ENCODE assay signal across 1 cellular context in the genomic region with DNA sequence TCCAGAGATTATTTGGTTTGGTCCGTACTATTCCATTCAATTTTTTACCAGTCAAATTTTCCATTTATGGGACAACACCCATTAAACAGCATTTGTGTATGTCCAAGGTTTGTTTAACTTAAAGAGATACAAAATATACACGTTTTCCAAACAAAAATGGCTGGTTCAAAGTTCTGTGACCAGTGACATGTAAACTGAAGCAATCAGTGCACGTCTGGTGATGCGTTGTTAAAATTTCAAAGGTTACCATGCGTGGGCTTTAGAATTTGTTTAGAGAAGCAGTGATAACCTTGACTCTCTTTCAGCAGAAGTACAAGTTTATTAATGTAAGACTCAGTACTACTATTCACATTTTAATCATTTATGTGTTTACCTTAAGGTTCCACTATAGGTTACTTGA.
TF ChIP-seq lines count a peak whose summit lies in the region.

No MANE protein-coding gene starts in this region.

TF ChIP-seq in HepG2, 621 proteins besides CTCF, POLR2A, EP300 and RAD21 (continued from another document and continues in another):
- TF ChIP-seq MED1 (CRISPR knock-in tag; IDR thresholded peaks at IDR 0.05) (peak; percentile 100), PPARG (CRISPR knock-in tag; conservative IDR thresholded peaks at IDR 0.05) (peak; percentile 92), NAIF1 (CRISPR knock-in tag; IDR thresholded peaks at IDR 0.05; ENCODE audit: borderline replicate concordance) (no peak), ISL2 (CRISPR knock-in tag; IDR thresholded peaks at IDR 0.05) (peak; percentile 97), HOXA3 (CRISPR knock-in tag; IDR thresholded peaks at IDR 0.05) (peak; percentile 70; the same call in 1 of the 2 replicates), KDM4B (CRISPR knock-in tag; IDR thresholded peaks at IDR 0.05) (0 out of 2 replicates have a peak, but pooled peaks have one; percentile 42), ZNF615 (CRISPR knock-in tag; IDR thresholded peaks at IDR 0.05; ENCODE audit: borderline replicate concordance) (no peak), HNF4G (IDR thresholded peaks at IDR 0.05; ENCODE audit: borderline replicate concordance, low read depth, low read length) (peak; percentile 92), HNF4G (CRISPR knock-in tag; IDR thresholded peaks at IDR 0.05; ENCODE audit: borderline replicate concordance, low read depth) (peak; percentile 78; the same call in 1 of the 2 replicates), FOXO4 (CRISPR knock-in tag; conservative IDR thresholded peaks at IDR 0.05) (no peak), BORCS8-MEF2B (CRISPR knock-in tag; IDR thresholded peaks at IDR 0.05) (no peak), CAMTA2 (CRISPR knock-in tag; IDR thresholded peaks at IDR 0.05; ENCODE audit: borderline replicate concordance) (no peak), ZFP1 (CRISPR knock-in tag; IDR thresholded peaks at IDR 0.05) (peak; percentile 62; the same call in 1 of the 2 replicates), YY1 (IDR thresholded peaks at IDR 0.05; ENCODE audit: insufficient read depth, insufficient replicate concordance, low read depth, low read length) (peak; percentile 18), ZZZ3 (CRISPR knock-in tag; IDR thresholded peaks at IDR 0.05; ENCODE audit: borderline replicate concordance) (no peak), SP2 (CRISPR knock-in tag; IDR thresholded peaks at IDR 0.05) (no peak), CBX1 (IDR thresholded peaks at IDR 0.05; ENCODE audit: low read depth) (no peak), ZFYVE20 (CRISPR knock-in tag; IDR thresholded peaks at IDR 0.05; ENCODE audit: borderline replicate concordance, low read depth) (no peak), ZNF800 (CRISPR knock-in tag; IDR thresholded peaks at IDR 0.05) (no peak), ZNF251 (CRISPR knock-in tag; IDR thresholded peaks at IDR 0.05) (no peak), PAX8 (CRISPR knock-in tag; IDR thresholded peaks at IDR 0.05; ENCODE audit: borderline replicate concordance) (no peak), RARA (CRISPR knock-in tag; IDR thresholded peaks at IDR 0.05) (peak; percentile 84), ZNF761 (CRISPR knock-in tag; conservative IDR thresholded peaks at IDR 0.05) (no peak), MAFG (CRISPR knock-in tag; IDR thresholded peaks at IDR 0.05) (no peak), NR2C2 (CRISPR knock-in tag; IDR thresholded peaks at IDR 0.05; ENCODE audit: borderline replicate concordance) (peak; percentile 49; the same call in 1 of the 2 replicates), IKZF5 (CRISPR knock-in tag; IDR thresholded peaks at IDR 0.05) (peak; percentile 88), MED13 (CRISPR knock-in tag; IDR thresholded peaks at IDR 0.05) (peak; percentile 89; the same call in 1 of the 2 replicates), ZNF674 (CRISPR knock-in tag; IDR thresholded peaks at IDR 0.05; ENCODE audit: low read depth) (no peak), TFAP4 (IDR thresholded peaks at IDR 0.05; ENCODE audit: borderline replicate concordance, low read depth) (peak; percentile 42; the same call in 1 of the 2 replicates), PHF8 (CRISPR knock-in tag; IDR thresholded peaks at IDR 0.05) (no peak), ZNF3 (CRISPR knock-in tag; IDR thresholded peaks at IDR 0.05) (no peak), ZNF331 (CRISPR knock-in tag; IDR thresholded peaks at IDR 0.05) (peak; percentile 58; the same call in 1 of the 2 replicates), ZNF30 (CRISPR knock-in tag; IDR thresholded peaks at IDR 0.05) (no peak), NR2F2 (IDR thresholded peaks at IDR 0.05; ENCODE audit: borderline replicate concordance, low read depth) (peak; percentile 90), MEF2D (CRISPR knock-in tag; IDR thresholded peaks at IDR 0.05) (peak; percentile 94), LCORL (IDR thresholded peaks at IDR 0.05) (no peak), LCORL (CRISPR knock-in tag; IDR thresholded peaks at IDR 0.05) (peak; percentile 72; the same call in 1 of the 2 replicates), ELF4 (CRISPR knock-in tag; IDR thresholded peaks at IDR 0.05; ENCODE audit: borderline replicate concordance) (no peak), HDAC1 (CRISPR knock-in tag; IDR thresholded peaks at IDR 0.05) (peak; percentile 70), MTA3 (CRISPR knock-in tag; IDR thresholded peaks at IDR 0.05) (no peak), NFKBIZ (CRISPR knock-in tag; IDR thresholded peaks at IDR 0.05) (peak; percentile 78; the same call in 1 of the 2 replicates)
- TF ChIP-seq, protein P1, sequence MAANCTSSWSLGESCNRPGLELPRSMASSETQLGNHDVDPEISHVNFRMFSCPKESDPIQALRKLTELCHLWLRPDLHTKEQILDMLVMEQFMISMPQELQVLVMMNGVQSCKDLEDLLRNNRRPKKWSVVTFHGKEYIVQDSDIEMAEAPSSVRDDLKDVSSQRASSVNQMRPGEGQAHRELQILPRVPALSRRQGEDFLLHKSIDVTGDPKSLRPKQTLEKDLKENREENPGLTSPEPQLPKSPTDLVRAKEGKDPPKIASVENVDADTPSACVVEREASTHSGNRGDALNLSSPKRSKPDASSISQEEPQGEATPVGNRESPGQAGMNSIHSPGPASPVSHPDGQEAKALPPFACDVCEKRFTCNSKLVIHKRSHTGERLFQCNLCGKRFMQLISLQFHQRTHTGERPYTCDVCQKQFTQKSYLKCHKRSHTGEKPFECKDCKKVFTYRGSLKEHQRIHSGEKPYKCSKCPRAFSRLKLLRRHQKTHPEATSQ (CRISPR knock-in tag; IDR thresholded peaks at IDR 0.05; ENCODE audit: borderline replicate concordance) = no peak; the same call in 1 of the 2 replicates
- TF ChIP-seq, protein P2, sequence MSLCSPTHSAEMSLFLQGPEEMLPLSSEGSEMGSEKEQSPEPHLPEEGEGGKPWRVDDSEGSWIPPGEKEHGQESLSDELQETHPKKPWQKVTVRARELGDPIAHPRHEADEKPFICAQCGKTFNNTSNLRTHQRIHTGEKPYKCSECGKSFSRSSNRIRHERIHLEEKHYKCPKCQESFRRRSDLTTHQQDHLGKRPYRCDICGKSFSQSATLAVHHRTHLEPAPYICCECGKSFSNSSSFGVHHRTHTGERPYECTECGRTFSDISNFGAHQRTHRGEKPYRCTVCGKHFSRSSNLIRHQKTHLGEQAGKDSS (CRISPR knock-in tag; IDR thresholded peaks at IDR 0.05; ENCODE audit: borderline replicate concordance, low read depth) = no peak
- TF ChIP-seq, protein P3, sequence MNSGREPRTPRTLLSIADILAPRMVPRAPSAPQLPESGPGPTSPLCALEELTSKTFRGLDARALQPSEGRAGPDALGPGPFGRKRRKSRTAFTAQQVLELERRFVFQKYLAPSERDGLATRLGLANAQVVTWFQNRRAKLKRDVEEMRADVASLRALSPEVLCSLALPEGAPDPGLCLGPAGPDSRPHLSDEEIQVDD (CRISPR knock-in tag; IDR thresholded peaks at IDR 0.05; ENCODE audit: borderline replicate concordance) = no peak
- TF ChIP-seq, protein P4, sequence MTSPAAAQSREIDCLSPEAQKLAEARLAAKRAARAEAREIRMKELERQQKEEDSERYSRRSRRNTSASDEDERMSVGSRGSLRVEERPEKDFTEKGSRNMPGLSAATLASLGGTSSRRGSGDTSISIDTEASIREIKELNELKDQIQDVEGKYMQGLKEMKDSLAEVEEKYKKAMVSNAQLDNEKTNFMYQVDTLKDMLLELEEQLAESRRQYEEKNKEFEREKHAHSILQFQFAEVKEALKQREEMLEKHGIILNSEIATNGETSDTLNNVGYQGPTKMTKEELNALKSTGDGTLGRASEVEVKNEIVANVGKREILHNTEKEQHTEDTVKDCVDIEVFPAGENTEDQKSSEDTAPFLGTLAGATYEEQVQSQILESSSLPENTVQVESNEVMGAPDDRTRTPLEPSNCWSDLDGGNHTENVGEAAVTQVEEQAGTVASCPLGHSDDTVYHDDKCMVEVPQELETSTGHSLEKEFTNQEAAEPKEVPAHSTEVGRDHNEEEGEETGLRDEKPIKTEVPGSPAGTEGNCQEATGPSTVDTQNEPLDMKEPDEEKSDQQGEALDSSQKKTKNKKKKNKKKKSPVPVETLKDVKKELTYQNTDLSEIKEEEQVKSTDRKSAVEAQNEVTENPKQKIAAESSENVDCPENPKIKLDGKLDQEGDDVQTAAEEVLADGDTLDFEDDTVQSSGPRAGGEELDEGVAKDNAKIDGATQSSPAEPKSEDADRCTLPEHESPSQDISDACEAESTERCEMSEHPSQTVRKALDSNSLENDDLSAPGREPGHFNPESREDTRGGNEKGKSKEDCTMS (CRISPR knock-in tag; conservative IDR thresholded peaks at IDR 0.05) = no peak
- TF ChIP-seq, protein P5, sequence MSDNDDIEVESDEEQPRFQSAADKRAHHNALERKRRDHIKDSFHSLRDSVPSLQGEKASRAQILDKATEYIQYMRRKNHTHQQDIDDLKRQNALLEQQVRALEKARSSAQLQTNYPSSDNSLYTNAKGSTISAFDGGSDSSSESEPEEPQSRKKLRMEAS (IDR thresholded peaks at IDR 0.05) = peak; percentile 50; the same call in 1 of the 2 replicates
- TF ChIP-seq, protein P6, sequence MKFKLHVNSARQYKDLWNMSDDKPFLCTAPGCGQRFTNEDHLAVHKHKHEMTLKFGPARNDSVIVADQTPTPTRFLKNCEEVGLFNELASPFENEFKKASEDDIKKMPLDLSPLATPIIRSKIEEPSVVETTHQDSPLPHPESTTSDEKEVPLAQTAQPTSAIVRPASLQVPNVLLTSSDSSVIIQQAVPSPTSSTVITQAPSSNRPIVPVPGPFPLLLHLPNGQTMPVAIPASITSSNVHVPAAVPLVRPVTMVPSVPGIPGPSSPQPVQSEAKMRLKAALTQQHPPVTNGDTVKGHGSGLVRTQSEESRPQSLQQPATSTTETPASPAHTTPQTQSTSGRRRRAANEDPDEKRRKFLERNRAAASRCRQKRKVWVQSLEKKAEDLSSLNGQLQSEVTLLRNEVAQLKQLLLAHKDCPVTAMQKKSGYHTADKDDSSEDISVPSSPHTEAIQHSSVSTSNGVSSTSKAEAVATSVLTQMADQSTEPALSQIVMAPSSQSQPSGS (CRISPR knock-in tag; IDR thresholded peaks at IDR 0.05) = peak; percentile 86
